1 cellular context compared by ENCODE assay signal in genomic region chr7:139203992-139204391, GRCh38.
TF ChIP-seq lines count a peak whose summit lies in the region.

No MANE protein-coding gene starts in this region.

TF ChIP-seq in GM23338, 12 proteins besides CTCF, POLR2A, EP300 and RAD21 (continued from another document):
- TF ChIP-seq ZNF462 (CRISPR knock-in tag; IDR thresholded peaks at IDR 0.05) (no peak), CREB1 (CRISPR knock-in tag; IDR thresholded peaks at IDR 0.05; ENCODE audit: low read depth) (no peak), ZNF114 (CRISPR knock-in tag; IDR thresholded peaks at IDR 0.05) (no peak), ZNF331 (CRISPR knock-in tag; IDR thresholded peaks at IDR 0.05; ENCODE audit: low read depth) (no peak), STAT1 (IDR thresholded peaks at IDR 0.05; ENCODE audit: unreplicated experiment) (no peak), NANOG (IDR thresholded peaks at IDR 0.05; ENCODE audit: borderline replicate concordance) (no peak), JUNB (IDR thresholded peaks at IDR 0.05; ENCODE audit: unreplicated experiment) (no peak), POLR2AphosphoS5 (IDR thresholded peaks at IDR 0.05; ENCODE audit: low read depth) (no peak), ETS1 (IDR thresholded peaks at IDR 0.05) (no peak)
